Comparison of ENCODE assay signal across 21 cellular contexts in genomic region chr18:77658309-77658681, GRCh38.
"Had no signal": no experiment of that assay in that cellular context is flagged by ENCODE, and none has a peak within 500 bp of the region (broad histone marks: within the 10 kb centered on the region; RNA-seq: fewer than 3 reads in every experiment).

No MANE protein-coding gene starts in this region.

- H3K4me3 Mint-ChIP-seq: natural killer cell treated with Interleukin-12 subunit alpha and Interleukin-12 subunit beta and Interleukin-15 and Interleukin-18, amount 100 ng/mL, for 72 hours; neural progenitor cell; stimulated activated effector memory CD8-positive, alpha-beta T cell treated with anti-CD3 and anti-CD28 coated beads, Interleukin-12 subunit alpha, Interleukin-12 subunit beta, amount 100 ng/mL, for 72 hours had no signal

- H3K4me1 Mint-ChIP-seq: stimulated activated effector memory CD8-positive, alpha-beta T cell treated with anti-CD3 and anti-CD28 coated beads, Interleukin-12 subunit alpha, Interleukin-12 subunit beta, amount 100 ng/mL, for 72 hours had no signal

- H3K9me3 Mint-ChIP-seq: natural killer cell treated with Interleukin-12 subunit alpha and Interleukin-12 subunit beta and Interleukin-15 and Interleukin-18, amount 100 ng/mL, for 72 hours; stimulated activated effector memory CD8-positive, alpha-beta T cell treated with anti-CD3 and anti-CD28 coated beads, Interleukin-12 subunit alpha, Interleukin-12 subunit beta, amount 100 ng/mL, for 72 hours had no signal

- ATAC-seq: esophagus mucosa; left lung; pancreas; stimulated activated naive CD8-positive, alpha-beta T cell treated with anti-CD3 and anti-CD28 coated beads, Interleukin-15, Interleukin-2, amounts not matched to agents 100 U/mL and 50 U/mL, for 24 hours had no signal

- DNase-seq: effector memory CD4-positive, alpha-beta T cell; kidney glomerular epithelial cell; left lung; mesenchymal stem cell; midbrain; pancreas; right lobe of liver; stimulated activated CD4-positive, alpha-beta T cell treated with anti-CD3 and anti-CD28 coated beads, Interleukin-4, amount 100 ng/mL, for 1 hour; stimulated activated CD8-positive, alpha-beta memory T cell treated with anti-CD3 and anti-CD28 coated beads, Interleukin-4, amount 100 ng/mL, for 48 hours; stimulated activated naive CD8-positive, alpha-beta T cell treated with anti-CD3 and anti-CD28 coated beads, Interleukin-15, Interleukin-2, amounts not matched to agents 100 U/mL and 50 U/mL, for 24 hours; tibial artery; uterus had no signal

- H3K4me3 ChIP-seq: hepatocyte, left lung, lung, neural progenitor cell, pancreas, right lobe of liver, suprapubic skin, tibial artery, upper lobe of left lung, uterus had no signal

- H3K9me3 ChIP-seq: left lung, pancreas, right lobe of liver, suprapubic skin, tibial artery, upper lobe of left lung, uterus had no signal

- H3K27ac ChIP-seq: hepatocyte, left lung, neural progenitor cell, pancreas, right lobe of liver, suprapubic skin, tibial artery, upper lobe of left lung, uterus had no signal

- H3K36me3 ChIP-seq: left lung, neural progenitor cell, pancreas, right lobe of liver, suprapubic skin, tibial artery, upper lobe of left lung, uterus had no signal

- H3K36me3 Mint-ChIP-seq: natural killer cell treated with Interleukin-12 subunit alpha and Interleukin-12 subunit beta and Interleukin-15 and Interleukin-18, amount 100 ng/mL, for 72 hours; neural progenitor cell; stimulated activated effector memory CD8-positive, alpha-beta T cell treated with anti-CD3 and anti-CD28 coated beads, Interleukin-12 subunit alpha, Interleukin-12 subunit beta, amount 100 ng/mL, for 72 hours had no signal

- H3K4me1 ChIP-seq: left lung, neural progenitor cell, pancreas, right lobe of liver, suprapubic skin, tibial artery, upper lobe of left lung, uterus had no signal

- H3K27ac Mint-ChIP-seq: natural killer cell treated with Interleukin-12 subunit alpha and Interleukin-12 subunit beta and Interleukin-15 and Interleukin-18, amount 100 ng/mL, for 72 hours; neural progenitor cell; progenitor cell of endocrine pancreas; stimulated activated effector memory CD8-positive, alpha-beta T cell treated with anti-CD3 and anti-CD28 coated beads, Interleukin-12 subunit alpha, Interleukin-12 subunit beta, amount 100 ng/mL, for 72 hours had no signal

- H3K27me3 ChIP-seq: hepatocyte, left lung, neural progenitor cell, pancreas, right lobe of liver, tibial artery, upper lobe of left lung, uterus had no signal
